34 cellular contexts compared by ENCODE assay signal in the genomic region with DNA sequence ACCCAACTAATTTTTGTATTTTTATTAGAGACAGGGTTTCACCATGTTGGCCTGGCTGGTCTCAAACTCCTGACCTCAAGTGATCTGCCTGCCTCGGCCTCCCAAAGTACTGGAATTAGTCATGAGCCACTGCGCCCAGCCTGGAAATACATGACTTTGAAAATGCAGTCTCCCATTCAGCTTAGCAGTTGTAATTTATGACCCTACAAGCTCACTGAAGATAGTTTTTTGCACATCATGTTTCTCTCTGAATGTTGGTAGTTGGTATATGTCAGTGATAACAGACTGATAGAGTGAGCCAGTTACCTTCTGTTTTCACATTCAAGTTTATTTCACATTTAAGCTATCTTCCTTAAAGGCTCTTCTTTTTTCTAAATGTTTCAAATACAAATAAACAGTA.
"Had no signal": no experiment of that assay in that cellular context is flagged by ENCODE, and none has a peak within 500 bp of the region (broad histone marks: within the 10 kb centered on the region; RNA-seq: fewer than 3 reads in every experiment).

No MANE protein-coding gene starts in this region.

- H3K4me3 ChIP-seq: adrenal gland, ascending aorta, body of pancreas, breast epithelium, cardiac muscle cell had no signal

- DNase-seq: activated effector memory CD4-positive, alpha-beta T cell treated with anti-CD3 and anti-CD28 coated beads, Interleukin-2, amount 50 U/mL, for 16 hours; activated effector memory CD4-positive, alpha-beta T cell treated with Interleukin-2 at 50 U/mL for 16 hours; activated gamma-delta T cell; activated gamma-delta T cell treated with Interleukin-2 at 50 U/mL for 16 hours; activated naive CD4-positive, alpha-beta T cell; activated naive CD4-positive, alpha-beta T cell treated with anti-CD3 and anti-CD28 coated beads for 36 hours; activated naive CD4-positive, alpha-beta T cell treated with anti-CD3 and anti-CD28 coated beads, Interleukin-2, amount 10 ng/mL, durations not matched to agents 7 days and 5 days; activated naive CD4-positive, alpha-beta T cell treated with anti-CD3 and anti-CD28 coated beads, Interleukin-2, amount 50 U/mL, for 16 hours; activated naive CD4-positive, alpha-beta T cell treated with Interleukin-2 at 50 U/mL for 16 hours; activated naive CD8-positive, alpha-beta T cell treated with anti-CD3 and anti-CD28 coated beads for 36 hours; activated naive CD8-positive, alpha-beta T cell treated with anti-CD3 and anti-CD28 coated beads, Interleukin-2, amount 10 ng/mL, durations not matched to agents 7 days and 5 days; activated naive CD8-positive, alpha-beta T cell treated with anti-CD3 and anti-CD28 coated beads, Interleukin-2, amount 50 U/mL, for 24 hours; activated T-cell treated with anti-CD3 and anti-CD28 coated beads, Interleukin-2, amount 50 U/mL, for 24 hours; activated T-cell treated with anti-CD3 and anti-CD28 coated beads, Interleukin-2, amount 50 U/mL, for 4 hours; activated T-cell treated with anti-CD3 and anti-CD28 coated beads, Interleukin-2, amount 50 U/mL, for 48 hours; activated T-cell treated with anti-CD3 and anti-CD28 coated beads, Interleukin-2, amount 50 U/mL, for 72 hours; adrenal gland; amniotic stem cell; amygdala; anterior cingulate cortex; aorta; body of pancreas; brain microvascular endothelial cell; caudate nucleus; central memory CD4-positive, alpha-beta T cell; cerebellar nuclear complex had no signal

- H3K27ac ChIP-seq: adrenal gland, ascending aorta, body of pancreas, brain microvascular endothelial cell, breast epithelium, cardiac muscle cell had no signal

- ATAC-seq: activated naive CD4-positive, alpha-beta T cell treated with anti-CD3 and anti-CD28 coated beads, Interleukin-2, amount 50 U/mL, for 72 hours; activated naive CD8-positive, alpha-beta T cell treated with anti-CD3 and anti-CD28 coated beads, Interleukin-2, amount 50 U/mL, for 24 hours; activated T-cell treated with anti-CD3 and anti-CD28 coated beads, Interleukin-2, amount 50 U/mL, for 4 hours; activated T-cell treated with anti-CD3 and anti-CD28 coated beads, Interleukin-2, amount 50 U/mL, for 72 hours; activated T-helper 17 cell treated with anti-CD3 and anti-CD28 coated beads, Interleukin-2, amount 50 U/mL, for 72 hours; body of pancreas had no signal

- H3K4me1 ChIP-seq: ascending aorta, breast epithelium had no signal

- H3K27me3 ChIP-seq: adrenal gland, ascending aorta, body of pancreas, brain microvascular endothelial cell, breast epithelium, cardiac muscle cell had no signal

- H3K9me3 ChIP-seq: adrenal gland, ascending aorta, body of pancreas, breast epithelium had no signal

- FAIRE-seq: astrocyte, bronchial epithelial cell, colon had no signal

- H3K36me3 ChIP-seq: adrenal gland, ascending aorta, brain microvascular endothelial cell, breast epithelium, cardiac muscle cell had no signal
